Comparison of ENCODE assay signal across 10 cellular contexts in the genomic region with DNA sequence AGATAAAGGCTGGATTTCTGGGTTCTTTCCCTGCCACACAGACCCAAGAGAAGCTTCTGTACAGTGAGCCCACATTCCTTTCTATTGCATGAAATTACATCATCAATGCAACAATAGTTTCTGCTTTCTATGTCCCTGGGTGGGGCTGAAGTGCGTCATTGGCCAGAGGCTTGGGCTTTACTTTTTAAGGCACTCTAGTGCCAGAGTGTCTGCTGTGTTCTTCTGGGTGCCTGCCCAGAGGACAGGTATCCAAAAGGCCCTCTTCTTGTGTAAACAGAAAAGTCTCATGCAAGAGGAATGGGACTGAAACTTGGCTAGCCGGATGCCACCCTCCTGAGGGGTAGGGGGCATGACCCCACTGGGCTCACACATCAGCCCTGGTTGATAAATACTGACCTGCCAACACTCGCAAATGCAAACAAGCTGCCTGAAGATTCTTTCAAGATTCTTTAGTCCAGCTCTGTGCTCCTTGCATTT. TPM values are rescaled to one million over a fixed set of nuclear protein-coding genes. Genes with fewer than 3 reads are reported as not detected.
DNase-seq lines count a peak whose midpoint lies in the region; ATAC-seq, FAIRE-seq and TF ChIP-seq lines count a peak whose summit lies in the region.
"Had no signal": no experiment of that assay in that cellular context is flagged by ENCODE, and none has a peak within 500 bp of the region (broad histone marks: within the 10 kb centered on the region; RNA-seq: fewer than 3 reads in every experiment).

No MANE protein-coding gene starts in this region.

- H3K36me3 ChIP-seq in mesodermal cell (ENCODE audit: control insufficient read depth, insufficient read depth, low read length) (no peaks in the 10 kb centered on the region), kidney (ENCODE audit: control insufficient read depth in 1 of 2, insufficient read depth in 2 of 2, low read length in 2 of 2) (no peaks in the 10 kb centered on the region)

- CTCF ChIA-PET in activated CD4-positive, alpha-beta memory T cell treated with anti-CD3 and anti-CD28 coated beads, Interleukin-2, amount 10 ng/mL, durations not matched to agents 7 days and 5 days (lab: Charles Lee): interaction anchor here (0.9 to 5.5 kb wide), 7 partner anchors 10 to 123 kb away, joined by 3 to 80 read pairs (median 15); partner anchors contain the start of gene KRT81

- no peak for ATAC-seq in GM19455 (IDR thresholded peaks at IDR 0.05; ENCODE audit: unreplicated experiment)

- intact Hi-C loops in kidney (cut with DNase I): no loop called here

- FAIRE-seq in kidney (lab: Jason Lieb, UNC): no peak

- H3K9me3 ChIP-seq in mesodermal cell (ENCODE audit: control insufficient read depth, low read length) (no peaks in the 10 kb centered on the region), kidney (ENCODE audit: control insufficient read depth in 1 of 2, low read length in 2 of 2) (no peaks in the 10 kb centered on the region)

- peak; percentile 6 for TF ChIP-seq CTCF in chondrocyte (IDR thresholded peaks at IDR 0.05)
- TF ChIP-seq CTCF in kidney (IDR thresholded peaks at IDR 0.05; ENCODE audit: borderline replicate concordance, extremely low read depth, insufficient read depth): no peak

- no peak overlapping the region for H3K4me3 Mint-ChIP-seq in chondrocyte (ENCODE audit: unreplicated experiment)
- H3K4me3 Mint-ChIP-seq in activated CD4-positive, alpha-beta memory T cell treated with anti-CD3 and anti-CD28 coated beads, Interleukin-2, amount 10 ng/mL, durations not matched to agents 7 days and 5 days: no peak overlapping the region
- H3K4me3 Mint-ChIP-seq: activated naive CD8-positive, alpha-beta T cell had no signal

- peaks cover 37% of the 10 kb centered on the region for H3K4me1 Mint-ChIP-seq in chondrocyte (ENCODE audit: low read depth)
- H3K4me1 Mint-ChIP-seq in activated CD4-positive, alpha-beta memory T cell treated with anti-CD3 and anti-CD28 coated beads, Interleukin-2, amount 10 ng/mL, durations not matched to agents 7 days and 5 days: peaks cover 9% of the 10 kb centered on the region

- H3K27ac ChIP-seq in mesodermal cell (ENCODE audit: low read depth, low read length, severe bottlenecking) (peak overlapping the region; percentile 53), kidney (ENCODE audit: low read depth in 2 of 2, low read length in 2 of 2) (no peak overlapping the region)

- no peaks in the 10 kb centered on the region for H3K36me3 Mint-ChIP-seq in chondrocyte (ENCODE audit: low read depth)
- no peaks in the 10 kb centered on the region for H3K36me3 Mint-ChIP-seq in activated CD4-positive, alpha-beta memory T cell treated with anti-CD3 and anti-CD28 coated beads, Interleukin-2, amount 10 ng/mL, durations not matched to agents 7 days and 5 days (ENCODE audit: low read depth)
- H3K36me3 Mint-ChIP-seq: activated naive CD8-positive, alpha-beta T cell had no signal

- no peak overlapping the region for H3K4me3 ChIP-seq in mesodermal cell (ENCODE audit: extremely low read depth, insufficient read depth, low read length, poor library complexity, severe bottlenecking)
- no peak overlapping the region for H3K4me3 ChIP-seq in kidney (ENCODE audit: low read length in 2 of 2)

- H3K4me1 ChIP-seq in mesodermal cell (ENCODE audit: control insufficient read depth, insufficient read depth, low read length, poor library complexity, severe bottlenecking) (peaks cover 21% of the 10 kb centered on the region), kidney (ENCODE audit: control insufficient read depth in 1 of 2, insufficient read depth in 1 of 2, low read depth in 1 of 2, low read length in 2 of 2) (peaks cover 6 to 10% of the 10 kb centered on the region in 2 donors)

- no peaks in the 10 kb centered on the region for H3K9me3 Mint-ChIP-seq in chondrocyte (ENCODE audit: low read depth)
- no peaks in the 10 kb centered on the region for H3K9me3 Mint-ChIP-seq in activated CD4-positive, alpha-beta memory T cell treated with anti-CD3 and anti-CD28 coated beads, Interleukin-2, amount 10 ng/mL, durations not matched to agents 7 days and 5 days

- WGBS in mesodermal cell (ENCODE audit: insufficient coverage in 2 of 2), 2 experiments: 80 to 89% methylated on average over 3 of the region's 3 CpGs

- POLR2A ChIA-PET in activated CD4-positive, alpha-beta memory T cell treated with anti-CD3 and anti-CD28 coated beads, Interleukin-2, amount 10 ng/mL, durations not matched to agents 7 days and 5 days (lab: Charles Lee): interaction anchor here (1.6 kb wide), 1 partner anchor 28 kb away, joined by 4 read pairs; no protein-coding TSS in a partner anchor

- no peak overlapping the region for H3K9ac ChIP-seq in kidney (ENCODE audit: low read length in 2 of 2)

- DNase-seq in AG08395 (ENCODE audit: low spot score) (peak; percentile 86), MV-4-11 (lab: John Stamatoyannopoulos, UW) (peak; percentile 69), chondrocyte (ENCODE audit: low spot score) (no peak), kidney (no peak)
- no peak for DNase-seq in activated CD4-positive, alpha-beta memory T cell treated with anti-CD3 and anti-CD28 coated beads, Interleukin-2, amount 10 ng/mL, durations not matched to agents 7 days and 5 days
- DNase-seq in central memory CD4-positive, alpha-beta T cell: no peak
- DNase-seq: Kasumi-1 had no signal

- H3K27me3 Mint-ChIP-seq in chondrocyte (ENCODE audit: low read depth): peaks cover 4% of the 10 kb centered on the region
- peaks cover 43% of the 10 kb centered on the region for H3K27me3 Mint-ChIP-seq in activated CD4-positive, alpha-beta memory T cell treated with anti-CD3 and anti-CD28 coated beads, Interleukin-2, amount 10 ng/mL, durations not matched to agents 7 days and 5 days

- H3K27ac Mint-ChIP-seq in chondrocyte (ENCODE audit: unreplicated experiment): peak overlapping the region; percentile 99
- no peak overlapping the region for H3K27ac Mint-ChIP-seq in activated CD4-positive, alpha-beta memory T cell treated with anti-CD3 and anti-CD28 coated beads, Interleukin-2, amount 10 ng/mL, durations not matched to agents 7 days and 5 days
- H3K27ac Mint-ChIP-seq: activated naive CD8-positive, alpha-beta T cell had no signal

RNA-seq across cellular contexts. Expression of gene KRT86, which starts 5.9 kb away (rescaled TPM):
- total RNA-seq in chondrocyte: 0.44 to 0.92 TPM (median 0.67 TPM) in 3 replicates
- polyA plus RNA-seq in mesodermal cell (2013, experiment 1 of 2): not detected
- polyA plus RNA-seq in mesodermal cell (2013, experiment 2 of 2): not detected
- 1.3 TPM for total RNA-seq in kidney
- not detected for polyA plus RNA-seq in kidney (ENCODE audit: insufficient read depth, low read depth, low replicate concordance)
- total RNA-seq in activated CD4-positive, alpha-beta memory T cell treated with anti-CD3 and anti-CD28 coated beads, Interleukin-2, amount 10 ng/mL, durations not matched to agents 7 days and 5 days: under 1 TPM; 0.23 to 0.30 TPM

RNA-seq across cellular contexts. Expression of gene KRT81, which starts 11.0 kb away (rescaled TPM):
- total RNA-seq in chondrocyte: 1.1 to 2.2 TPM (median 1.3 TPM) in 3 replicates
- polyA plus RNA-seq in mesodermal cell (2013, experiment 1 of 2): not detected
- polyA plus RNA-seq in mesodermal cell (2013, experiment 2 of 2): not detected
- not detected for total RNA-seq in kidney
- polyA plus RNA-seq in kidney (ENCODE audit: insufficient read depth, low read depth, low replicate concordance): not detected
- total RNA-seq in activated CD4-positive, alpha-beta memory T cell treated with anti-CD3 and anti-CD28 coated beads, Interleukin-2, amount 10 ng/mL, durations not matched to agents 7 days and 5 days: not detected

RNA-seq across cellular contexts. Expression of gene KRT83, which starts 40.8 kb away (rescaled TPM):
- total RNA-seq in chondrocyte (not detected in 3 replicates), kidney (not detected)
- polyA plus RNA-seq in mesodermal cell (2013, experiment 1 of 2): not detected
- not detected for polyA plus RNA-seq in mesodermal cell (2013, experiment 2 of 2)
- polyA plus RNA-seq in kidney (ENCODE audit: insufficient read depth, low read depth, low replicate concordance): not detected
- total RNA-seq in activated CD4-positive, alpha-beta memory T cell treated with anti-CD3 and anti-CD28 coated beads, Interleukin-2, amount 10 ng/mL, durations not matched to agents 7 days and 5 days: not detected

RNA-seq across cellular contexts. Expression of gene KRT7, which starts 47.3 kb away (rescaled TPM):
- total RNA-seq in chondrocyte (187 to 277 TPM (median 266 TPM) in 3 replicates), kidney (1,490 TPM)
- 3.2 TPM for polyA plus RNA-seq in mesodermal cell (2013, experiment 1 of 2)
- polyA plus RNA-seq in mesodermal cell (2013, experiment 2 of 2): 1.4 TPM
- 173 TPM for polyA plus RNA-seq in kidney (ENCODE audit: insufficient read depth, low read depth, low replicate concordance)
- 1 to 10 TPM; 9.1 to 9.3 TPM for total RNA-seq in activated CD4-positive, alpha-beta memory T cell treated with anti-CD3 and anti-CD28 coated beads, Interleukin-2, amount 10 ng/mL, durations not matched to agents 7 days and 5 days

Comparison
In these comparisons a context has a peak if more than half of its experiments do, and no peak if none do; other contexts are left out.
1. DNase-seq: peak in AG08395 (single experiment) and MV-4-11 (single experiment); none in chondrocyte (single experiment), kidney (single experiment), activated CD4-positive, alpha-beta memory T cell treated with anti-CD3 and anti-CD28 coated beads, Interleukin-2, amount 10 ng/mL, durations not matched to agents 7 days and 5 days (single experiment) and central memory CD4-positive, alpha-beta T cell (single experiment).